Comparison of ENCODE assay signal across 8 cellular contexts in the genomic region with DNA sequence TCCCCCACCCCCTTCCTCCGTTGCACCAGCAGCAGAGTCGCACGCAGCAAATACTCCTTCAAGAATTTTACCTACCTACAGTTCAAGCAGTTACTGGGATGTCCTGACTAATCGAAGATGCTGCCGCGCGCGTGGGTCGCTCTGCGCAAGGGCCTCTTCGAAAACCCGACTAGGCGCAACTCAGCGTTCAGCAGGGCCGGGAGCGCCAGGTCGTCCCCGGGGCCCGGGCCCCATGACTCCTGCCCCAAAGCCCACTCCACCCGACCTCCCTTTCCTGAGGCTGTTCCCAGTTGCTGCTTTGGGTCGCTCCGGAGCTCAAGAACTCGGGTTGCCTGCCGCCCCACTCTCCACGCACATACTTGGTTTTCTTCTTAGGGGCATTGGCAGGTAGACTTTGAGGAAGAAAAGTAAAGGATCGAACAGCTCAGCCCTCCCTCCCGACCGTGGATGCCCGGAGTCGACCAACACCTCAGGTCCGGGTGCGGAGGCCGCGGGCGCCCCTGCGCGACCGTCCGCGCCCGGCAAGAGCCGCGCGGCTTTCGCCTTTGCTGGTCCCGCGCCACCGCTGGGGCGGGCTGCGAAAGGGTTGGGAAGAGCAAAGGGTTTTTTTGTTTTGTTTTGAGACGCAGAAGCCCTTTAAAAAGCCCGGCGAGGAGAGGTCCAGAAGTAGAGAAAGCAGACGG. TPM values are rescaled to one million over a fixed set of nuclear protein-coding genes. Genes with fewer than 3 reads are reported as not detected.
A peak's percentile ranks its signal among the peaks of the same experiment; 100 is the strongest.
DNase-seq lines count a peak whose midpoint lies in the region; ATAC-seq and TF ChIP-seq lines count a peak whose summit lies in the region.

No MANE protein-coding gene starts in this region.

- RAD21 ChIA-PET in HCT116 (lab: Charles Lee; ENCODE audit: low non-redundant PET in 1 of 2, low total read pairs in 2 of 2, uncharacterized antibody in 2 of 2, unreplicated experiment in 2 of 2), result no interaction called here

- no peak for TF ChIP-seq POLR2A in HCT116 (IDR thresholded peaks at IDR 0.05; ENCODE audit: borderline replicate concordance, extremely low read depth, insufficient read depth, insufficient read length)
- no peak for TF ChIP-seq POLR2A in suprapubic skin (IDR thresholded peaks at IDR 0.05)

- no peak; the same call in 1 of the 2 replicates for TF ChIP-seq RAD21 in HCT116 (IDR thresholded peaks at IDR 0.05; ENCODE audit: low read depth)

- peak overlapping the region; percentile 82 for H3K9ac ChIP-seq in HCT116 (ENCODE audit: low read length)

- peak overlapping the region; percentile 98 for H3K27ac ChIP-seq in HCT116 (ENCODE audit: low read depth, low read length)
- peak overlapping the region; percentile 83 to 91 for H3K27ac ChIP-seq in left lung
- peak overlapping the region; percentile 91 for H3K27ac ChIP-seq in suprapubic skin

- POLR2A ChIA-PET in HCT116 (lab: Charles Lee), result interaction anchor here (0.6 to 1.1 kb wide), 2 partner anchors 23 to 47 kb away, joined by 3 read pairs; no protein-coding TSS in a partner anchor

- CTCF ChIA-PET in HCT116 (lab: Charles Lee), result no interaction called here

- H3K79me2 ChIP-seq in HCT116 (ENCODE audit: insufficient read depth, low read length), result peaks cover 71% of the 10 kb centered on the region

- H3K4me1 ChIP-seq in HCT116 (ENCODE audit: control insufficient read depth in 1 of 2, insufficient read depth in 2 of 2, low read length in 2 of 2) (peaks cover 35 to 53% of the 10 kb centered on the region in 2 experiments), left lung (peaks cover 4 to 31% of the 10 kb centered on the region in 2 donors), suprapubic skin (peaks cover 53% of the 10 kb centered on the region)

- H3K36me3 ChIP-seq in HCT116 (ENCODE audit: control insufficient read depth in 1 of 2, insufficient read depth in 2 of 2, low read length in 2 of 2) (peaks cover 32 to 35% of the 10 kb centered on the region in 2 experiments), left lung (no peaks in the 10 kb centered on the region), suprapubic skin (peaks cover 10% of the 10 kb centered on the region)

- H3K9me3 ChIP-seq in HCT116 (ENCODE audit: control insufficient read depth in 1 of 2, insufficient read depth in 1 of 2, low read depth in 1 of 2, low read length in 2 of 2) (no peaks in the 10 kb centered on the region), left lung (no peaks in the 10 kb centered on the region), suprapubic skin (no peaks in the 10 kb centered on the region)

- in situ Hi-C loops in astrocyte of the cerebellum (cut with HindIII; ENCODE audit: low sequenced_read_pairs), result no loop called here

- TF ChIP-seq CTCF in HCT116 (IDR thresholded peaks at IDR 0.05 in 2 of 3, conservative IDR thresholded peaks at IDR 0.05 in 1 of 3; ENCODE audit: borderline replicate concordance in 1 of 3, insufficient read depth in 1 of 3, low read depth in 2 of 3, low read length in 2 of 3) (no peak), astrocyte of the cerebellum (IDR thresholded peaks at IDR 0.05; ENCODE audit: low read depth, low read length, missing control alignments) (peak; percentile 19), left lung (IDR thresholded peaks at IDR 0.05) (no peak), suprapubic skin (IDR thresholded peaks at IDR 0.05) (no peak)

- no TSS peak for BruUV-seq in HCT116 (replicated peaks; lab: Mats Ljungman, UMichigan)

- intact Hi-C loops in HCT116 (cut with micrococcal nuclease), result no loop called here
- intact Hi-C loops in left lung (cut with DNase I), result no loop called here

- H3K4me2 ChIP-seq in HCT116 (ENCODE audit: low read length), result peak overlapping the region; percentile 99

- DNase-seq in AG08396 (ENCODE audit: low spot score) (peak; percentile 41), HCT116 (ENCODE audit: low read depth, low spot score) (no peak), astrocyte of the cerebellum (ENCODE audit: low read depth) (no peak), left lung (peak; percentile 35 to 80), suprapubic skin (ENCODE audit: low spot score in 2 of 2) (peak in 1 of 2 donors; percentile 73), NCI-H146 (lab: John Stamatoyannopoulos, UW) (no peak), putamen (ENCODE audit: low spot score) (no peak), DMS153 treated with DMSO at 0.1 percent for 48 hours (lab: John Stamatoyannopoulos, UW; ENCODE audit: unreplicated experiment) (no peak)

- H3K27me3 ChIP-seq in HCT116 (ENCODE audit: insufficient read depth, low read length) (no peaks in the 10 kb centered on the region), left lung (peaks cover 7 to 83% of the 10 kb centered on the region in 2 donors), suprapubic skin (peaks cover 31% of the 10 kb centered on the region)

- no peaks in the 10 kb centered on the region for H3K9me2 ChIP-seq in HCT116 (ENCODE audit: insufficient read depth)

- ATAC-seq in HCT116 (no peak), left lung (no peak)

- H4K20me1 ChIP-seq in HCT116 (ENCODE audit: insufficient read depth), result peaks cover 9% of the 10 kb centered on the region; the same call in 1 of the 2 replicates

- no peak overlapping the region for H2AFZ ChIP-seq in HCT116 (ENCODE audit: low read depth, low read length, poor library complexity, severe bottlenecking)

- under 1% methylated on average over 44 of the region's 54 CpGs for WGBS in suprapubic skin

- TF ChIP-seq EP300 in suprapubic skin (IDR thresholded peaks at IDR 0.05), result no peak

- H3K4me3 ChIP-seq in HCT116 (replicated peaks in 1 of 2; ENCODE audit: low read depth in 1 of 2, low read length in 2 of 2), result peak overlapping the region; percentile 84 to 94
- H3K4me3 ChIP-seq in astrocyte of the cerebellum (ENCODE audit: low read depth, low read length), result peak overlapping the region; percentile 82
- H3K4me3 ChIP-seq in left lung, result peak overlapping the region; percentile 52 to 61
- H3K4me3 ChIP-seq in suprapubic skin, result peak overlapping the region; percentile 74

TF ChIP-seq in HCT116, 20 proteins besides CTCF, POLR2A, EP300 and RAD21:
- TF ChIP-seq REST (IDR thresholded peaks at IDR 0.05; ENCODE audit: low read depth) (no peak), ATF3 (IDR thresholded peaks at IDR 0.05) (no peak), SIN3A (IDR thresholded peaks at IDR 0.05; ENCODE audit: low read depth) (peak; percentile 29; the same call in 1 of the 2 replicates)

RNA-seq across cellular contexts. Expression of gene BMP4, which starts 1.9 kb away (rescaled TPM):
- total RNA-seq in HCT116 (2021; ENCODE audit: unreplicated experiment), result 145 TPM
- polyA plus RNA-seq in HCT116 (2012), result 45.0 and 47.6 TPM in 2 replicates
- 10 to 100 TPM; 14.0 to 39.3 TPM for total RNA-seq in left lung
- 10 to 100 TPM in 3 of 4 donors, 1 to 10 TPM in 1; 9.9 to 23.7 (median 15.4) TPM for total RNA-seq in suprapubic skin

Comparison
In these comparisons a context has a peak if more than half of its experiments do, and no peak if none do; other contexts are left out.
1. DNase-seq: peak in AG08396 (single experiment) and left lung (2 of 2); none in HCT116 (single experiment), astrocyte of the cerebellum (single experiment), NCI-H146 (single experiment), putamen (single experiment) and DMS153 treated with DMSO at 0.1 percent for 48 hours (single experiment).
2. Peak in every context shown above with its lines, with median percentiles within 50 percentile points of each other: H3K27ac ChIP-seq and H3K4me3 ChIP-seq.